Comparison of ENCODE assay signal across 1 cellular context in genomic region chr15:62348119-62348518, GRCh38.
TF ChIP-seq lines count a peak whose summit lies in the region.

No MANE protein-coding gene starts in this region.

TF ChIP-seq in HEK293, 187 proteins besides CTCF, POLR2A, EP300 and RAD21 (continued from another document):
- peak; percentile 94 for TF ChIP-seq PRDM10 (tag by site-specific recombination; IDR thresholded peaks at IDR 0.05)
